ENCODE assay signal across 17 cellular contexts in genomic region chr1:221104596-221104995, GRCh38.
DNase-seq lines count a peak whose midpoint lies in the region; ATAC-seq lines count a peak whose summit lies in the region.
"Had no signal": no experiment of that assay in that cellular context is flagged by ENCODE, and none has a peak within 500 bp of the region (broad histone marks: within the 10 kb centered on the region; RNA-seq: fewer than 3 reads in every experiment).

No MANE protein-coding gene starts in this region.

- peaks cover 0 to 2% of the 10 kb centered on the region in 2 donors for H3K36me3 Mint-ChIP-seq in activated T-cell treated with anti-CD3 and anti-CD28 coated beads, Interleukin-2, amount 50 U/mL, for 72 hours (ENCODE audit: insufficient read depth in 2 of 2)
- H3K36me3 Mint-ChIP-seq in activated T-cell treated with anti-CD3 and anti-CD28 coated beads, Interleukin-2, amount 50 U/mL, for 4 hours (ENCODE audit: insufficient read depth) = no peaks in the 10 kb centered on the region
- no peaks in the 10 kb centered on the region for H3K36me3 Mint-ChIP-seq in activated T-helper 1 cell treated with anti-CD3 and anti-CD28 coated beads, Interleukin-12 subunit alpha, Interleukin-12 subunit beta, Interleukin-2, Interleukin-4 antibody, amounts not matched to agents 30 ng/mL and 10 ng/mL and 1 ng/mL, durations not matched to agents 14 hours and 24 hours and 36 hours (ENCODE audit: low read depth)
- peaks cover 17% of the 10 kb centered on the region for H3K36me3 Mint-ChIP-seq in stimulated activated memory B cell treated with anti-CD40 and anti-IgM and Interleukin-4, amounts not matched to agents 10 μg/mL and 1 μg/mL and 100 μg/mL, for 72 hours
- H3K36me3 Mint-ChIP-seq: CD4-positive, alpha-beta memory T cell; CD4-positive, CD25-positive, alpha-beta regulatory T cell had no signal

- peaks cover 5% of the 10 kb centered on the region for H3K4me1 Mint-ChIP-seq in activated T-cell treated with anti-CD3 and anti-CD28 coated beads, Interleukin-2, amount 50 U/mL, for 72 hours (ENCODE audit: low read depth)
- peaks cover 2% of the 10 kb centered on the region for H3K4me1 Mint-ChIP-seq in activated T-cell treated with anti-CD3 and anti-CD28 coated beads, Interleukin-2, amount 50 U/mL, for 4 hours (ENCODE audit: low read depth)
- peaks cover 14% of the 10 kb centered on the region for H3K4me1 Mint-ChIP-seq in activated T-helper 1 cell treated with anti-CD3 and anti-CD28 coated beads, Interleukin-12 subunit alpha, Interleukin-12 subunit beta, Interleukin-2, Interleukin-4 antibody, amounts not matched to agents 30 ng/mL and 10 ng/mL and 1 ng/mL, durations not matched to agents 14 hours and 24 hours and 36 hours (ENCODE audit: low read depth)
- peaks cover 30% of the 10 kb centered on the region for H3K4me1 Mint-ChIP-seq in stimulated activated memory B cell treated with anti-CD40 and anti-IgM and Interleukin-4, amounts not matched to agents 10 μg/mL and 1 μg/mL and 100 μg/mL, for 72 hours
- H3K4me1 Mint-ChIP-seq: CD4-positive, alpha-beta memory T cell; CD4-positive, CD25-positive, alpha-beta regulatory T cell had no signal

- H3K4me3 Mint-ChIP-seq in activated T-cell treated with anti-CD3 and anti-CD28 coated beads, Interleukin-2, amount 50 U/mL, for 72 hours = no peak overlapping the region
- no peak overlapping the region for H3K4me3 Mint-ChIP-seq in activated T-cell treated with anti-CD3 and anti-CD28 coated beads, Interleukin-2, amount 50 U/mL, for 4 hours
- H3K4me3 Mint-ChIP-seq in activated T-helper 1 cell treated with anti-CD3 and anti-CD28 coated beads, Interleukin-12 subunit alpha, Interleukin-12 subunit beta, Interleukin-2, Interleukin-4 antibody, amounts not matched to agents 30 ng/mL and 10 ng/mL and 1 ng/mL, durations not matched to agents 14 hours and 24 hours and 36 hours = no peak overlapping the region
- no peak overlapping the region for H3K4me3 Mint-ChIP-seq in stimulated activated memory B cell treated with anti-CD40 and anti-IgM and Interleukin-4, amounts not matched to agents 10 μg/mL and 1 μg/mL and 100 μg/mL, for 72 hours
- H3K4me3 Mint-ChIP-seq: CD4-positive, alpha-beta memory T cell; CD4-positive, CD25-positive, alpha-beta regulatory T cell had no signal

- peaks cover 2 to 4% of the 10 kb centered on the region in 2 donors for H3K9me3 Mint-ChIP-seq in activated T-cell treated with anti-CD3 and anti-CD28 coated beads, Interleukin-2, amount 50 U/mL, for 72 hours
- H3K9me3 Mint-ChIP-seq in activated T-cell treated with anti-CD3 and anti-CD28 coated beads, Interleukin-2, amount 50 U/mL, for 4 hours = no peaks in the 10 kb centered on the region
- H3K9me3 Mint-ChIP-seq in activated T-helper 1 cell treated with anti-CD3 and anti-CD28 coated beads, Interleukin-12 subunit alpha, Interleukin-12 subunit beta, Interleukin-2, Interleukin-4 antibody, amounts not matched to agents 30 ng/mL and 10 ng/mL and 1 ng/mL, durations not matched to agents 14 hours and 24 hours and 36 hours = no peaks in the 10 kb centered on the region
- peaks cover 3% of the 10 kb centered on the region for H3K9me3 Mint-ChIP-seq in stimulated activated memory B cell treated with anti-CD40 and anti-IgM and Interleukin-4, amounts not matched to agents 10 μg/mL and 1 μg/mL and 100 μg/mL, for 72 hours

- no peak for ATAC-seq in activated T-cell treated with anti-CD3 and anti-CD28 coated beads, Interleukin-2, amount 50 U/mL, for 72 hours (replicated peaks in 1 of 2)
- ATAC-seq in activated T-cell treated with anti-CD3 and anti-CD28 coated beads, Interleukin-2, amount 50 U/mL, for 4 hours = no peak
- no peak for ATAC-seq in stimulated activated memory B cell treated with anti-CD40 and anti-IgM and Interleukin-4, amounts not matched to agents 10 μg/mL and 1 μg/mL and 100 μg/mL, for 72 hours
- no peak for ATAC-seq in GM21515 (IDR thresholded peaks at IDR 0.05; ENCODE audit: unreplicated experiment)

- DNase-seq in activated T-cell treated with anti-CD3 and anti-CD28 coated beads, Interleukin-2, amount 50 U/mL, for 72 hours = no peak
- no peak for DNase-seq in activated T-cell treated with anti-CD3 and anti-CD28 coated beads, Interleukin-2, amount 50 U/mL, for 4 hours
- DNase-seq in activated T-helper 1 cell treated with anti-CD3 and anti-CD28 coated beads, Interleukin-12 subunit alpha, Interleukin-12 subunit beta, Interleukin-2, Interleukin-4 antibody, amounts not matched to agents 30 ng/mL and 10 ng/mL and 1 ng/mL, durations not matched to agents 14 hours and 24 hours and 36 hours (ENCODE audit: low spot score) = no peak
- no peak for DNase-seq in stimulated activated CD4-positive, alpha-beta T cell treated with anti-CD3 and anti-CD28 coated beads, Interleukin-12 subunit alpha, Interleukin-12 subunit beta, amount 100 ng/mL, for 4 hours
- DNase-seq: 8988T; ACHN; BE2C; C1 segment of cervical spinal cord; Caco-2; Calu3; CD4-positive, alpha-beta memory T cell; CD4-positive, CD25-positive, alpha-beta regulatory T cell; DMS79 treated with DMSO at 0.1 percent for 48 hours; GF-D8 had no signal

- no peaks in the 10 kb centered on the region for H3K27me3 Mint-ChIP-seq in activated T-cell treated with anti-CD3 and anti-CD28 coated beads, Interleukin-2, amount 50 U/mL, for 72 hours (ENCODE audit: low read depth)
- H3K27me3 Mint-ChIP-seq in activated T-cell treated with anti-CD3 and anti-CD28 coated beads, Interleukin-2, amount 50 U/mL, for 4 hours (ENCODE audit: low read depth) = peaks cover 3% of the 10 kb centered on the region
- H3K27me3 Mint-ChIP-seq in activated T-helper 1 cell treated with anti-CD3 and anti-CD28 coated beads, Interleukin-12 subunit alpha, Interleukin-12 subunit beta, Interleukin-2, Interleukin-4 antibody, amounts not matched to agents 30 ng/mL and 10 ng/mL and 1 ng/mL, durations not matched to agents 14 hours and 24 hours and 36 hours (ENCODE audit: insufficient read depth) = no peaks in the 10 kb centered on the region
- no peaks in the 10 kb centered on the region for H3K27me3 Mint-ChIP-seq in stimulated activated memory B cell treated with anti-CD40 and anti-IgM and Interleukin-4, amounts not matched to agents 10 μg/mL and 1 μg/mL and 100 μg/mL, for 72 hours
- H3K27me3 Mint-ChIP-seq: CD4-positive, alpha-beta memory T cell; CD4-positive, CD25-positive, alpha-beta regulatory T cell had no signal

- peak overlapping the region; percentile 26 for H3K27ac Mint-ChIP-seq in activated T-cell treated with anti-CD3 and anti-CD28 coated beads, Interleukin-2, amount 50 U/mL, for 72 hours
- peak overlapping the region; percentile 35 for H3K27ac Mint-ChIP-seq in activated T-helper 1 cell treated with anti-CD3 and anti-CD28 coated beads, Interleukin-12 subunit alpha, Interleukin-12 subunit beta, Interleukin-2, Interleukin-4 antibody, amounts not matched to agents 30 ng/mL and 10 ng/mL and 1 ng/mL, durations not matched to agents 14 hours and 24 hours and 36 hours
- H3K27ac Mint-ChIP-seq in stimulated activated memory B cell treated with anti-CD40 and anti-IgM and Interleukin-4, amounts not matched to agents 10 μg/mL and 1 μg/mL and 100 μg/mL, for 72 hours = peak overlapping the region; percentile 21
- H3K27ac Mint-ChIP-seq: CD14-positive monocyte; CD4-positive, alpha-beta memory T cell; CD4-positive, CD25-positive, alpha-beta regulatory T cell had no signal

- intact Hi-C loops in activated T-helper 1 cell treated with anti-CD3 and anti-CD28 coated beads, Interleukin-12 subunit alpha, Interleukin-12 subunit beta, Interleukin-2, Interleukin-4 antibody, amounts not matched to agents 30 ng/mL and 10 ng/mL and 1 ng/mL, durations not matched to agents 14 hours and 24 hours and 36 hours (cut with micrococcal nuclease) = no loop called here
